ENCODE assay signal across 9 cellular contexts in the genomic region with DNA sequence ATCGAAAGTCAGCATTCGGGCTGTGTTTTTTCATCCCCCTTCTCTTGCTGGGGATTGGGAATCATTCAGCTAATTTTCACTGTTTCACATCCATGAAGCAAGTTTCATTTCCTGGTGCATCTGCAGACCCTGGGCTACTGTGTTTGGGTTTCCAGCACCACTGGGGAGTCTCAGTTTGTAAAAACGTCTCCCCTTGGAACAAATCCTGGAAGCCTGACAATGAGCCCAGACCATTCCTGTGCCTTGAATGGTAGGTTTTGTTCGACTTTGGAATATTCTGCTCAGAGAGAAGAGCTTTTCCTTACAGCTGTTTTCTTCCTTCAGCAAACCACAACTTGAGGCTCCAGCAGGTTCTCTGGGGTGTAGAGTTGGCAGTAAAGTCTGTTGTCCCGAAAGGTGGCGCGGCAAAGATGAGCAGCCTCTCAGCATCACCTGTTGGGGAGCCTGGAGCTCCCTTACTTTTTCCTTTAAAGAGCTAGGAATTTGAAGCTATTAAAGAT.
A peak's percentile ranks its signal among the peaks of the same experiment; 100 is the strongest.
DNase-seq lines count a peak whose midpoint lies in the region; ATAC-seq and TF ChIP-seq lines count a peak whose summit lies in the region.
"Had no signal": no experiment of that assay in that cellular context is flagged by ENCODE, and none has a peak within 500 bp of the region (broad histone marks: within the 10 kb centered on the region; RNA-seq: fewer than 3 reads in every experiment).

No MANE protein-coding gene starts in this region.

- DNase-seq in LHCN-M2 (ENCODE audit: low read depth), result peak; percentile 55
- no peak for DNase-seq in mammary epithelial cell
- no peak for DNase-seq in mesenchymal stem cell
- no peak for DNase-seq in DMS53 (lab: John Stamatoyannopoulos, UW)
- DNase-seq in SK-N-DZ (ENCODE audit: low spot score), result no peak
- no peak for DNase-seq in NAMALWA (ENCODE audit: low spot score)
- DNase-seq: activated naive CD4-positive, alpha-beta T cell had no signal

- H3K9me3 ChIP-seq in mammary epithelial cell (replicated peaks; ENCODE audit: insufficient read depth, low read length) (no peaks in the 10 kb centered on the region), mesenchymal stem cell (ENCODE audit: control insufficient read depth, low read length) (no peaks in the 10 kb centered on the region), subcutaneous abdominal adipose tissue (ENCODE audit: control insufficient read depth in 5 of 5, low read length in 5 of 5) (no peaks in the 10 kb centered on the region)

- intact Hi-C loops in mammary epithelial cell (cut with micrococcal nuclease), result loop anchor here (1.0 to 2.0 kb wide), 2 partner anchors 45 to 66 kb away; a partner anchor contains a TSS

- H2AFZ ChIP-seq in mammary epithelial cell (ENCODE audit: low read depth, low read length) (peak overlapping the region; percentile 87), mesenchymal stem cell (ENCODE audit: low read depth, low read length) (no peak overlapping the region)

- H2BK120ac ChIP-seq in mesenchymal stem cell (ENCODE audit: low read depth, low read length), result no peak overlapping the region

- H3K36me3 ChIP-seq in mammary epithelial cell (ENCODE audit: insufficient read depth, low read length), result no peaks in the 10 kb centered on the region
- H3K36me3 ChIP-seq in mesenchymal stem cell (ENCODE audit: control insufficient read depth in 1 of 2, insufficient read depth in 2 of 2, low read depth in 1 of 2, low read length in 2 of 2), result peaks cover 57 to 85% of the 10 kb centered on the region in 2 experiments
- H3K36me3 ChIP-seq in subcutaneous abdominal adipose tissue (ENCODE audit: control insufficient read depth in 5 of 5, insufficient read depth in 5 of 5, low read length in 5 of 5), result peaks cover 0 to 52% (median 43%) of the 10 kb centered on the region in 5 donors

- H3K27me3 ChIP-seq in mammary epithelial cell (ENCODE audit: insufficient read depth, low read length) (no peaks in the 10 kb centered on the region), mesenchymal stem cell (ENCODE audit: control insufficient read depth in 1 of 2, insufficient read depth in 1 of 2, low read length in 2 of 2) (no peaks in the 10 kb centered on the region), subcutaneous abdominal adipose tissue (ENCODE audit: control insufficient read depth in 5 of 5, insufficient read depth in 4 of 5, low read length in 5 of 5) (no peaks in the 10 kb centered on the region)

- ATAC-seq in HG02840 (IDR thresholded peaks at IDR 0.05; ENCODE audit: low FRiP score, unreplicated experiment), result no peak

- H3K27ac ChIP-seq in mammary epithelial cell (ENCODE audit: insufficient read depth, low read depth, low read length), result peak overlapping the region; percentile 4
- peak overlapping the region; percentile 96 for H3K27ac ChIP-seq in mesenchymal stem cell (ENCODE audit: low read length, poor library complexity, severe bottlenecking)
- H3K27ac ChIP-seq in subcutaneous abdominal adipose tissue (ENCODE audit: low read depth, low read length), result peak overlapping the region; percentile 85

- no peaks in the 10 kb centered on the region for H3K79me2 ChIP-seq in mammary epithelial cell (ENCODE audit: insufficient read depth, low read length)

- H3K9ac ChIP-seq in mammary epithelial cell (ENCODE audit: insufficient read depth, low read length) (peak overlapping the region; percentile 32), mesenchymal stem cell (ENCODE audit: low read length) (peak overlapping the region; percentile 90), subcutaneous abdominal adipose tissue (ENCODE audit: low read length in 5 of 5) (peak overlapping the region; percentile 9 to 73 (median 45))

- peak overlapping the region; percentile 59 for H2BK5ac ChIP-seq in mesenchymal stem cell (ENCODE audit: low read depth, low read length, poor library complexity, severe bottlenecking)

- no peak overlapping the region for H3K4ac ChIP-seq in mesenchymal stem cell (ENCODE audit: low read depth in 1 of 2, low read length in 2 of 2)

- H3K18ac ChIP-seq in mesenchymal stem cell (ENCODE audit: low read depth in 1 of 2, low read length in 2 of 2), result no peak overlapping the region

- H3K4me2 ChIP-seq in mammary epithelial cell (ENCODE audit: insufficient read depth, low read depth, low read length) (peak overlapping the region; percentile 79), mesenchymal stem cell (ENCODE audit: low read length, poor library complexity, severe bottlenecking) (peak overlapping the region; percentile 22)

- BruUV-seq in mammary epithelial cell (replicated peaks; lab: Mats Ljungman, UMichigan), result no TSS peak

- TF ChIP-seq CTCF in mammary epithelial cell (conservative IDR thresholded peaks at IDR 0.05 in 1 of 2, IDR thresholded peaks at IDR 0.05 in 1 of 2; ENCODE audit: extremely low read depth in 1 of 2, insufficient read depth in 1 of 2, low read depth in 1 of 2, low read length in 2 of 2), result no peak

- H3K4me1 ChIP-seq in mammary epithelial cell (ENCODE audit: insufficient read depth, low read length) (peaks cover 17% of the 10 kb centered on the region), mesenchymal stem cell (ENCODE audit: control insufficient read depth, insufficient read depth, low read depth, low read length) (peaks cover 22% of the 10 kb centered on the region), subcutaneous abdominal adipose tissue (ENCODE audit: control insufficient read depth in 5 of 5, insufficient read depth in 5 of 5, low read length in 5 of 5) (peaks cover 4 to 21% (median 17%) of the 10 kb centered on the region in 5 donors)

- WGBS in mammary epithelial cell (ENCODE audit: low coverage, missing lambda C conversion rate), result 25% methylated on average over 6 of the region's 7 CpGs
- WGBS in mesenchymal stem cell, result 93% methylated on average over 3 of the region's 7 CpGs

- H3K4me3 ChIP-seq in mammary epithelial cell (replicated peaks in 1 of 3; ENCODE audit: insufficient read depth in 1 of 3, low read depth in 2 of 3, low read length in 3 of 3) (peak overlapping the region in 1 of 3 experiments; percentile 20), mesenchymal stem cell (ENCODE audit: insufficient read depth in 1 of 2, low read depth in 1 of 2, low read length in 2 of 2) (peak overlapping the region in 1 of 2 experiments; percentile 73), subcutaneous abdominal adipose tissue (ENCODE audit: low read depth in 1 of 5, low read length in 5 of 5) (peak overlapping the region; percentile 11 to 57 (median 50))

- dilution Hi-C loops in mammary epithelial cell (cut with HindIII; ENCODE audit: low sequenced_read_pairs), result no loop called here

- CTCF ChIA-PET in mammary epithelial cell (lab: Charles Lee; ENCODE audit: low non-redundant PET), result interaction anchor here (0.5 kb wide), 1 partner anchor 65 kb away, joined by 5 read pairs; a partner anchor contains a TSS

- H2BK15ac ChIP-seq in mesenchymal stem cell (ENCODE audit: low read depth, poor library complexity, severe bottlenecking), result no peak overlapping the region

- in situ Hi-C loops in mammary epithelial cell (cut with MboI; ENCODE audit: low sequenced_read_pairs in 2 of 2), result loop anchor here in 1 of 2 donors (25.0 kb wide), 1 partner anchor 639 kb away; a partner anchor contains a TSS

- no peak overlapping the region for H4K8ac ChIP-seq in mesenchymal stem cell (ENCODE audit: low read length)

- H4K20me1 ChIP-seq in mammary epithelial cell (ENCODE audit: insufficient read depth, low read length), result no peaks in the 10 kb centered on the region

- no peak overlapping the region for H3K14ac ChIP-seq in mesenchymal stem cell (ENCODE audit: low read length in 2 of 2)

- peak overlapping the region; percentile 47 for H2AK5ac ChIP-seq in mesenchymal stem cell (ENCODE audit: low read length, severe bottlenecking)

- H3K79me1 ChIP-seq in mesenchymal stem cell (replicated peaks; ENCODE audit: low read length, poor library complexity, severe bottlenecking), result no peaks in the 10 kb centered on the region

- no peak overlapping the region for H4K91ac ChIP-seq in mesenchymal stem cell (ENCODE audit: low read length)

- no peak overlapping the region for H3K23ac ChIP-seq in mesenchymal stem cell (ENCODE audit: low read length in 2 of 2)

- H2BK12ac ChIP-seq in mesenchymal stem cell (ENCODE audit: low read length in 2 of 2), result no peak overlapping the region

Comparison
In these comparisons a context has a peak if more than half of its experiments do, and no peak if none do; other contexts are left out.
1. H3K27ac ChIP-seq: peak in every context shown above with its lines; median percentile 96 in mesenchymal stem cell; 85 in subcutaneous abdominal adipose tissue; 4 in mammary epithelial cell.
2. H3K9ac ChIP-seq: peak in every context shown above with its lines; median percentile 90 in mesenchymal stem cell; 45 in subcutaneous abdominal adipose tissue; 32 in mammary epithelial cell.